11 cellular contexts compared by ENCODE assay signal in the genomic region with DNA sequence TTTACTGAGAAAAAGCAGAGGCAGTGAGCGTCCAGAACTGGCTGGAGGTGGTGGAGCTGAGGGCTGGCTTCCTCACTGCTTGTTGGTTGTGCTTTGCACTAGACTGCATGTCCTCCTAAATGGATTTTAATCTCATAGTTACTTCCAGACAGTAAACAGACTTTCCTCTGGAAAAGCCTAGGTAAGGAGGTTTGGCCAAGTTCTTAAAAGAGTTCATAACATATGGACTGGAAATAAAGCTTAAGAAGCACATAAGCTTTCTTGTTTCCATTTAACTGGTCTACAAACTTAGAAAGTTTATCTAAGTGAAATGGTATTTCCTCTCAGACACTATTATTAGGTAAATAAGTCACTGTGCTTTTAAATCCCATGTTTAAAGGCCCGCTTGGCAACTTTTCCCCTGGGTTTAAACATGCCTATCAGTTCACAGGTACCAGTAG. TPM values are rescaled to one million over a fixed set of nuclear protein-coding genes. Genes with fewer than 3 reads are reported as not detected.
DNase-seq lines count a peak whose midpoint lies in the region; ATAC-seq and TF ChIP-seq lines count a peak whose summit lies in the region.
"Had no signal": no experiment of that assay in that cellular context is flagged by ENCODE, and none has a peak within 500 bp of the region (broad histone marks: within the 10 kb centered on the region; RNA-seq: fewer than 3 reads in every experiment).

No MANE protein-coding gene starts in this region.

- H4K5ac ChIP-seq in IMR-90 (ENCODE audit: low read depth, low read length) = peak overlapping the region; percentile 0; the same call in 1 of the 2 replicates

- peak overlapping the region; percentile 66 for H2AK9ac ChIP-seq in IMR-90 (replicated peaks; ENCODE audit: low read depth, low read length, poor library complexity)

- H3K4me2 ChIP-seq in IMR-90 (ENCODE audit: low read depth, low read length) = peak overlapping the region; percentile 28

- peak overlapping the region; percentile 72 for H2AFZ ChIP-seq in IMR-90 (replicated peaks; ENCODE audit: low read length, poor library complexity)

- H3K27ac ChIP-seq in IMR-90 (ENCODE audit: insufficient read depth, low read length) (peak overlapping the region; percentile 61), left lung (peak overlapping the region in 1 of 2 donors; percentile 83), stomach smooth muscle (ENCODE audit: low read length) (peak overlapping the region; percentile 79)

- H4K20me1 ChIP-seq in IMR-90 (ENCODE audit: insufficient read depth, low read length) = no peaks in the 10 kb centered on the region

- DNase-seq in IMR-90 (peak; percentile 54), choroid plexus epithelial cell (ENCODE audit: low read depth) (peak; percentile 55), left lung (no peak), lower leg skin (ENCODE audit: low spot score in 2 of 2) (no peak), hippocampal formation (lab: John Stamatoyannopoulos, UW) (no peak)
- DNase-seq in stimulated activated CD4-positive, alpha-beta T cell treated with anti-CD3 and anti-CD28 coated beads, Interleukin-12 subunit alpha, Interleukin-12 subunit beta, amount 100 ng/mL, for 4 hours = no peak
- DNase-seq: midbrain, NCI-H1436 treated with DMSO at 0.1 percent for 48 hours had no signal

- TF ChIP-seq CTCF in IMR-90 (conservative IDR thresholded peaks at IDR 0.05; ENCODE audit: low read depth, low read length) = no peak
- TF ChIP-seq CTCF in choroid plexus epithelial cell (conservative IDR thresholded peaks at IDR 0.05; ENCODE audit: low read depth, low read length) = no peak
- no peak for TF ChIP-seq CTCF in left lung (IDR thresholded peaks at IDR 0.05)
- no peak for TF ChIP-seq CTCF in lower leg skin (IDR thresholded peaks at IDR 0.05)

- H3K4me3 ChIP-seq in IMR-90 (ENCODE audit: insufficient read depth, low read depth, low read length) = no peak overlapping the region
- H3K4me3 ChIP-seq in choroid plexus epithelial cell (ENCODE audit: low read depth, low read length) = no peak overlapping the region
- no peak overlapping the region for H3K4me3 ChIP-seq in left lung
- H3K4me3 ChIP-seq in stomach smooth muscle (ENCODE audit: low read length in 2 of 2) = peak overlapping the region; percentile 40 to 56
- H3K4me3 ChIP-seq in lower leg skin (ENCODE audit: low read depth, poor library complexity, severe bottlenecking) = no peak overlapping the region

- H3K14ac ChIP-seq in IMR-90 (replicated peaks; ENCODE audit: low read depth, low read length) = peak overlapping the region; percentile 32

- H3K18ac ChIP-seq in IMR-90 (ENCODE audit: low read depth, low read length) = peak overlapping the region; percentile 2; the same call in 1 of the 2 replicates

- H3K79me1 ChIP-seq in IMR-90 (ENCODE audit: low read depth in 1 of 2, low read length in 2 of 2) = peaks cover 0 to 2% of the 10 kb centered on the region in 2 experiments; a peak in 1 of 4 replicates

- peak overlapping the region; percentile 71 for H4K91ac ChIP-seq in IMR-90 (ENCODE audit: insufficient read depth, low read depth, low read length)

- WGBS in IMR-90 (ENCODE audit: extremely low coverage in 2 of 2, insufficient read length in 1 of 2), 2 experiments = no CpG with 5 or more reads among the region's 2 CpGs
- whole genome bisulfite sequencing in lower leg skin, 2 donors = 40 to 43% methylated on average over 2 of the region's 2 CpGs

- H3K9me1 ChIP-seq in IMR-90 (ENCODE audit: insufficient read depth, low read length) = peaks cover 7% of the 10 kb centered on the region

- H3K27me3 ChIP-seq in IMR-90 (ENCODE audit: control insufficient read depth, insufficient read depth, low read length) = no peaks in the 10 kb centered on the region
- no peaks in the 10 kb centered on the region for H3K27me3 ChIP-seq in left lung
- no peaks in the 10 kb centered on the region for H3K27me3 ChIP-seq in stomach smooth muscle (ENCODE audit: control insufficient read depth in 1 of 2, insufficient read depth in 2 of 2, low read length in 2 of 2)

- peak overlapping the region; percentile 95; the same call in 2 of the 3 replicates for H2BK15ac ChIP-seq in IMR-90 (ENCODE audit: low read depth, low read length)

- H2BK5ac ChIP-seq in IMR-90 (ENCODE audit: low read depth, low read length, poor library complexity, severe bottlenecking) = peak overlapping the region; percentile 75

- no peaks in the 10 kb centered on the region for H3K9me3 ChIP-seq in IMR-90 (ENCODE audit: control insufficient read depth, insufficient read depth, low read length)
- H3K9me3 ChIP-seq in left lung = no peaks in the 10 kb centered on the region
- no peaks in the 10 kb centered on the region for H3K9me3 ChIP-seq in stomach smooth muscle (ENCODE audit: control insufficient read depth in 2 of 2, low read length in 2 of 2)

- in situ Hi-C loops in IMR-90 (cut with MboI; ENCODE audit: low sequenced_read_pairs) = no loop called here

- peak overlapping the region; percentile 51 for H3K4ac ChIP-seq in IMR-90 (ENCODE audit: low read depth, low read length)

- no peak overlapping the region for H3K9ac ChIP-seq in IMR-90 (ENCODE audit: low read depth, low read length)
- H3K9ac ChIP-seq in stomach smooth muscle (ENCODE audit: low read length in 2 of 2) = peak overlapping the region; percentile 56 to 58

- TF ChIP-seq RAD21 in IMR-90 (IDR thresholded peaks at IDR 0.05; ENCODE audit: low read length) = no peak

- BruUV-seq in IMR-90 (replicated peaks; lab: Mats Ljungman, UMichigan) = no TSS peak

- peak overlapping the region; percentile 18; the same call in 1 of the 2 replicates for H2AK5ac ChIP-seq in IMR-90 (ENCODE audit: low read depth, low read length)

- peak overlapping the region; percentile 74; the same call in 1 of the 2 replicates for H3K23ac ChIP-seq in IMR-90 (ENCODE audit: low read depth, low read length)

- ATAC-seq in IMR-90 (ENCODE audit: low read depth) (peak; percentile 50), left lung (peak; percentile 17), GM21526 (IDR thresholded peaks at IDR 0.05; ENCODE audit: low FRiP score, unreplicated experiment) (no peak)
- ATAC-seq: stimulated activated effector memory CD8-positive, alpha-beta T cell treated with anti-CD3 and anti-CD28 coated beads, Interleukin-12 subunit alpha, Interleukin-12 subunit beta, amount 100 ng/mL, for 72 hours had no signal

- H3K36me3 ChIP-seq in IMR-90 (ENCODE audit: control insufficient read depth, insufficient read depth, low read length) (no peaks in the 10 kb centered on the region), left lung (no peaks in the 10 kb centered on the region), stomach smooth muscle (ENCODE audit: control insufficient read depth in 2 of 2, insufficient read depth in 2 of 2, low read length in 2 of 2) (no peaks in the 10 kb centered on the region)

- dilution Hi-C loops in IMR-90 (cut with HindIII; ENCODE audit: low sequenced_read_pairs, unreplicated experiment) = no loop called here

- H2BK20ac ChIP-seq in IMR-90 (ENCODE audit: low read depth, low read length) = peak overlapping the region; percentile 92

- no peak overlapping the region; the same call in 1 of the 2 replicates for H3K56ac ChIP-seq in IMR-90 (ENCODE audit: extremely low read depth, insufficient read depth, low read length)

- CTCF ChIA-PET in IMR-90 (lab: Yijun Ruan, JAX) = interaction anchor here (0.8 to 1.1 kb wide), 2 partner anchors 13 to 154 kb away, joined by 3 to 4 read pairs; no protein-coding TSS in a partner anchor

- no peak for TF ChIP-seq POLR2A in IMR-90 (IDR thresholded peaks at IDR 0.05; ENCODE audit: low read depth, low read length)
- no peak for TF ChIP-seq POLR2A in lower leg skin (IDR thresholded peaks at IDR 0.05)

- intact Hi-C loops in IMR-90 (cut with micrococcal nuclease) = no loop called here
- intact Hi-C loops in left lung (cut with DNase I) = no loop called here
- intact Hi-C loops in lower leg skin (cut with DNase I; ENCODE audit: low total_unique reads) = no loop called here

- POLR2A ChIA-PET in IMR-90 (lab: Charles Lee; ENCODE audit: unreplicated experiment) = no interaction called here

- H4K8ac ChIP-seq in IMR-90 (ENCODE audit: low read depth in 2 of 2, low read length in 2 of 2) = peak overlapping the region; percentile 13 to 47; a peak in 3 of 4 replicates

- peak overlapping the region; percentile 82 for H2BK120ac ChIP-seq in IMR-90 (ENCODE audit: low read depth, low read length)

- H3K4me1 ChIP-seq in IMR-90 (ENCODE audit: control insufficient read depth, insufficient read depth, low read length) = peaks cover 18% of the 10 kb centered on the region
- no peaks in the 10 kb centered on the region for H3K4me1 ChIP-seq in left lung
- peaks cover 41% of the 10 kb centered on the region for H3K4me1 ChIP-seq in stomach smooth muscle (ENCODE audit: control insufficient read depth, insufficient read depth, low read length)

TF ChIP-seq in IMR-90, 13 proteins besides CTCF, POLR2A, EP300 and RAD21:
- TF ChIP-seq BHLHE40 (IDR thresholded peaks at IDR 0.05; ENCODE audit: low read depth, low read length) = no peak
TF ChIP-seq in IMR-90: peak in this region for 0.

RNA-seq across cellular contexts. Expression of a gene that starts 2.0 kb away (rescaled TPM):
- total RNA-seq in IMR-90 (2012; rRNA removed) = under 0.01 and 0.28 TPM in 2 replicates
- polyA plus RNA-seq in IMR-90 (2012; rRNA removed) = 0.04 and 0.09 TPM in 2 replicates
- polyA plus RNA-seq in IMR-90 (2012; cell fraction: cytosol; rRNA removed) = 0.02 TPM in 1 of 2 replicates, not detected in the other
- polyA plus RNA-seq in IMR-90 (2012; cell fraction: nucleus; rRNA removed; ENCODE audit: low replicate concordance) = 0.05 TPM in 1 of 2 replicates, not detected in the other
- total RNA-seq in left lung = 10 to 100 TPM in 1 of 2 donors, 1 to 10 TPM in 1; 2.1 to 27.5 TPM
- total RNA-seq in lower leg skin = 1 to 10 TPM; 3.0 to 9.1 (median 5.7) TPM

RNA-seq across cellular contexts. Expression of a gene that starts 55.4 kb away (rescaled TPM):
- under 0.01 and 0.36 TPM in 2 replicates for total RNA-seq in IMR-90 (2012; rRNA removed)
- 0.26 TPM in 2 replicates for polyA plus RNA-seq in IMR-90 (2012; rRNA removed)
- 0.06 and 0.09 TPM in 2 replicates for polyA plus RNA-seq in IMR-90 (2012; cell fraction: cytosol; rRNA removed)
- 0.08 and 0.50 TPM in 2 replicates for polyA plus RNA-seq in IMR-90 (2012; cell fraction: nucleus; rRNA removed; ENCODE audit: low replicate concordance)
- total RNA-seq in left lung = 10 to 100 TPM in 1 of 2 donors, 1 to 10 TPM in 1; 3.8 to 20.2 TPM
- 10 to 100 TPM in 1 of 4 donors, 1 to 10 TPM in 3; 2.4 to 10.1 (median 3.8) TPM for total RNA-seq in lower leg skin

RNA-seq across cellular contexts. Expression of a gene that starts 56.1 kb away (rescaled TPM):
- not detected in 2 replicates for total RNA-seq in IMR-90 (2012; rRNA removed)
- not detected in 2 replicates for polyA plus RNA-seq in IMR-90 (2012; rRNA removed)
- not detected in 2 replicates for polyA plus RNA-seq in IMR-90 (2012; cell fraction: cytosol; rRNA removed)
- polyA plus RNA-seq in IMR-90 (2012; cell fraction: nucleus; rRNA removed; ENCODE audit: low replicate concordance) = not detected in 2 replicates
- total RNA-seq in left lung = 1 to 10 TPM; 2.4 to 8.5 TPM
- 10 to 100 TPM in 1 of 4 donors, 1 to 10 TPM in 3; 2.3 to 14.0 (median 4.9) TPM for total RNA-seq in lower leg skin

Comparison
In these comparisons a context has a peak if more than half of its experiments do, and no peak if none do; other contexts are left out.
1. DNase-seq: peak in IMR-90 (single experiment) and choroid plexus epithelial cell (single experiment); none in left lung (0 of 2), lower leg skin (0 of 2), stimulated activated CD4-positive, alpha-beta T cell treated with anti-CD3 and anti-CD28 coated beads, Interleukin-12 subunit alpha, Interleukin-12 subunit beta, amount 100 ng/mL, for 4 hours (single experiment) and hippocampal formation (0 of 2).
2. H3K4me3 ChIP-seq: peak in stomach smooth muscle (2 of 2); none in IMR-90 (single experiment), choroid plexus epithelial cell (single experiment), left lung (0 of 2) and lower leg skin (single experiment).